In the genomic region with DNA sequence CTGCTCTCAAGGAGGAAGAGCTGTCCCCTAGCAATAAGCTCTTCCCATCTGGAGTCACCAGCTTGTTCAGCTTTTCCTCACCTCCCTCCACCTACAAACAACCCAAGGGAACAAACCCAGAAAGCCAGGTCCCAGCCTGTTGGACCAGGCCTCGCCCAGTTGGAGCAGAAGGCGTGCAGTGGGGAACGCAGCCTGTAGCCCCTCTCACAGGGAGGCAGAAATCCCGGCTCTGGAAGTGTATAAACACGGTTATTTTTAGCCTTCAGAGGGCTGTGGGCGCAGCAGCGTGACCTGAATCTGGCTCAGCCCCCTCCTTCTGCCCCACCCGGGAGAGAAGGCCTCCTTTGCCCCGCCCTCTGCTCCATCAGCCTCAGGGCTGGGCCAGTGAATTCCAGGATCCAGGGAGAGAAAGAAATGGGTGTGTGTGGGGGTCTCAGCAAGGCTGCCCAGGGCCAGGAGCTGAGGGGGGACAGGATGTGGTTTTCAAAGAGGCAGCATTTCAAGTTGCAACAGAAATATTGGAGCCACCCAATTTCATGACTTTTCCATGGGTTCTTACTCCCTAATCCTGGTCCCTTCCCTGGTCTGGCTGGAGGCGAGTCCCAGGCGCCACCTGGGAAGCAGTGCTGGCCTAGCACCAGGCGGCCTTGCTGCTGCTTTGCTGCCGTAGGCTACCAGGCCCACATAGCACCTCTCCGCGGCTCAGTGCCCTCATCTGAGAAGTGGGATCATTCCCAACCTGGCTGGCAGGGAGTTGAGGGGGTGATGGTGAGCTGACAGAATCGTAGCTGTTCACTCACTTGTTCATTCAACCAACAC, we compare ENCODE assay signal across 8 cellular contexts. TPM values are rescaled to one million over a fixed set of nuclear protein-coding genes. Genes with fewer than 3 reads are reported as not detected.
DNase-seq lines count a peak whose midpoint lies in the region; ATAC-seq and TF ChIP-seq lines count a peak whose summit lies in the region.

No MANE protein-coding gene starts in this region.

- no peaks in the 10 kb centered on the region for H3K36me3 ChIP-seq in ovary

- no peak overlapping the region for H3K4me3 ChIP-seq in ovary

- TF ChIP-seq POLR2A in ovary (IDR thresholded peaks at IDR 0.05) = no peak

- H3K9me3 ChIP-seq in ovary = no peaks in the 10 kb centered on the region

- DNase-seq in DMS 273 (lab: John Stamatoyannopoulos, UW; ENCODE audit: unreplicated experiment) = peak; percentile 92
- peak; percentile 82 for DNase-seq in RPMI7951 (ENCODE audit: low read depth)
- peak in 1 of 2 donors; percentile 9 for DNase-seq in foreskin keratinocyte
- peak; percentile 84 to 90 (median 88) for DNase-seq in ovary
- no peak for DNase-seq in GM19240 (ENCODE audit: insufficient read length, low spot score)
- DNase-seq in NCI-H774 (lab: John Stamatoyannopoulos, UW) = no peak
- no peak for DNase-seq in stimulated activated CD4-positive, alpha-beta T cell treated with anti-CD3 and anti-CD28 coated beads, Interleukin-15, amount 100 ng/mL, for 24 hours

- intact Hi-C loops in ovary (cut with DNase I) = no loop called here

- peak; percentile 36 for TF ChIP-seq CTCF in foreskin keratinocyte (conservative IDR thresholded peaks at IDR 0.05)
- no peak for TF ChIP-seq CTCF in ovary (IDR thresholded peaks at IDR 0.05)

- no peak for TF ChIP-seq EP300 in ovary (IDR thresholded peaks at IDR 0.05)

- ATAC-seq in foreskin keratinocyte (peak; percentile 56), HG02588 (IDR thresholded peaks at IDR 0.05; ENCODE audit: unreplicated experiment) (no peak)

- H3K27ac ChIP-seq in foreskin keratinocyte = no peak overlapping the region
- H3K27ac ChIP-seq in ovary = peak overlapping the region; percentile 79 to 85

- H3K4me1 ChIP-seq in foreskin keratinocyte (peaks cover 8% of the 10 kb centered on the region), ovary (ENCODE audit: insufficient read depth) (peaks cover 70% of the 10 kb centered on the region)

- H3K27me3 ChIP-seq in foreskin keratinocyte = no peaks in the 10 kb centered on the region
- H3K27me3 ChIP-seq in ovary = no peaks in the 10 kb centered on the region

- 19 to 27% (median 22%) methylated on average over 16 of the region's 16 CpGs for WGBS in ovary, 3 donors

RNA-seq across cellular contexts. Expression of a gene that starts 33.5 kb away (rescaled TPM):
- total RNA-seq in RPMI7951 (2014; rRNA removed; shearing (Covaris generic)) = 15.4 and 20.2 TPM in 2 replicates
- total RNA-seq in foreskin keratinocyte (9.5 and 16.6 TPM in 2 replicates), ovary (100 to 1,000 TPM in 2 of 7 donors, 10 to 100 TPM in 5; 30.3 to 117 (median 86.3) TPM)
- polyA plus RNA-seq in foreskin keratinocyte (4.2 and 5.9 TPM in 2 replicates), ovary (10 to 100 TPM; 36.5 to 40.3 TPM)

Comparison
In these comparisons a context has a peak if more than half of its experiments do, and no peak if none do; other contexts are left out.
1. DNase-seq: peak in DMS 273 (single experiment), RPMI7951 (single experiment) and ovary (5 of 5); none in GM19240 (single experiment), NCI-H774 (single experiment) and stimulated activated CD4-positive, alpha-beta T cell treated with anti-CD3 and anti-CD28 coated beads, Interleukin-15, amount 100 ng/mL, for 24 hours (single experiment).